Comparison of ENCODE assay signal across 17 cellular contexts in genomic region chr9:69432623-69433022, GRCh38.
DNase-seq lines count a peak whose midpoint lies in the region; FAIRE-seq and TF ChIP-seq lines count a peak whose summit lies in the region.
"Had no signal": no experiment of that assay in that cellular context is flagged by ENCODE, and none has a peak within 500 bp of the region (broad histone marks: within the 10 kb centered on the region; RNA-seq: fewer than 3 reads in every experiment).

No MANE protein-coding gene starts in this region.

- peaks cover 26% of the 10 kb centered on the region for H3K4me1 Mint-ChIP-seq in HFFc6 (ENCODE audit: low read depth)
- no peaks in the 10 kb centered on the region for H3K4me1 Mint-ChIP-seq in progenitor cell of endocrine pancreas (ENCODE audit: low read depth)
- H3K4me1 Mint-ChIP-seq: CD4-positive, alpha-beta memory T cell had no signal

- no peak for TF ChIP-seq EP300 in H1 (IDR thresholded peaks at IDR 0.05; ENCODE audit: borderline replicate concordance in 1 of 2, low read depth in 2 of 2, low read length in 2 of 2)

- no peak overlapping the region for H3K9ac ChIP-seq in H1 (replicated peaks in 1 of 4; ENCODE audit: extremely low read depth in 1 of 4, low read depth in 3 of 4, low read length in 3 of 4)

- H4K8ac ChIP-seq in H1 (ENCODE audit: extremely low read depth, insufficient read depth, low read length) = no peak overlapping the region; the same call in 1 of the 2 replicates

- no peak overlapping the region for H3K4me3 Mint-ChIP-seq in HFFc6
- H3K4me3 Mint-ChIP-seq in progenitor cell of endocrine pancreas (ENCODE audit: low read depth) = no peak overlapping the region
- H3K4me3 Mint-ChIP-seq: CD4-positive, alpha-beta memory T cell had no signal

- H3K18ac ChIP-seq in H1 (ENCODE audit: extremely low read depth, low read length) = no peak overlapping the region

- H3K36me3 ChIP-seq in H1 (ENCODE audit: control insufficient read depth in 2 of 4, insufficient read depth in 4 of 4, low read length in 3 of 4) = no peaks in the 10 kb centered on the region

- CTCF ChIA-PET in H1 (lab: Charles Lee; ENCODE audit: partially characterized antibody) = interaction anchor here (0.8 to 2.7 kb wide), 4 partner anchors 10 to 141 kb away, joined by 3 to 26 read pairs (median 5); no protein-coding TSS in a partner anchor

- no peak overlapping the region for H3K56ac ChIP-seq in H1 (replicated peaks; ENCODE audit: insufficient read length, low read depth, low read length)

- TF ChIP-seq POLR2A in H1 (IDR thresholded peaks at IDR 0.05; ENCODE audit: control extremely low read depth in 1 of 2, low read depth in 2 of 2, low read length in 2 of 2) = no peak

- WGBS in H1 (ENCODE audit: extremely low coverage in 1 of 2, insufficient coverage in 1 of 2, insufficient read length in 1 of 2, insufficient replicate concordance in 2 of 2, low coverage in 1 of 2, low lambda C conversion rate in 2 of 2, missing lambda C conversion rate in 1 of 2), 2 experiments = 77% methylated on average over 11 of the region's 11 CpGs; no CpG with 5 or more reads in 1 of the 2 experiments

- H3K9me3 Mint-ChIP-seq in HFFc6 (no peaks in the 10 kb centered on the region), progenitor cell of endocrine pancreas (ENCODE audit: low read depth) (peaks cover 3% of the 10 kb centered on the region)

- no peaks in the 10 kb centered on the region for H3K23me2 ChIP-seq in H1 (ENCODE audit: low read depth, low read length)

- no peaks in the 10 kb centered on the region for H3K79me1 ChIP-seq in H1 (ENCODE audit: low read depth, low read length)

- H2BK120ac ChIP-seq in H1 (replicated peaks; ENCODE audit: low read depth, low read length) = no peak overlapping the region

- no peaks in the 10 kb centered on the region for H3K9me3 ChIP-seq in H1 (ENCODE audit: insufficient read depth in 2 of 2, low read depth in 1 of 2, low read length in 1 of 2)

- H3K4me2 ChIP-seq in H1 (ENCODE audit: insufficient read depth in 1 of 2, low read depth in 2 of 2, low read length in 2 of 2) = no peak overlapping the region

- no peaks in the 10 kb centered on the region for H3K27me3 ChIP-seq in H1 (replicated peaks in 1 of 4; ENCODE audit: control insufficient read depth in 3 of 4, extremely low read depth in 1 of 4, insufficient read depth in 3 of 4, low read length in 3 of 4)

- H3K14ac ChIP-seq in H1 (ENCODE audit: insufficient read length) = no peak overlapping the region

- H3K27me3 Mint-ChIP-seq in HFFc6 (ENCODE audit: insufficient read depth) (no peaks in the 10 kb centered on the region; the same call in 1 of the 2 replicates), progenitor cell of endocrine pancreas (peaks cover 4% of the 10 kb centered on the region)
- H3K27me3 Mint-ChIP-seq: CD4-positive, alpha-beta memory T cell had no signal

- POLR2A ChIA-PET in H1 (lab: Charles Lee; ENCODE audit: partially characterized antibody) = no interaction called here

- H4K5ac ChIP-seq in H1 (ENCODE audit: insufficient read length, low read depth, low read length) = no peak overlapping the region

- peaks cover 20% of the 10 kb centered on the region for H3K36me3 Mint-ChIP-seq in HFFc6 (ENCODE audit: low read depth)
- H3K36me3 Mint-ChIP-seq in progenitor cell of endocrine pancreas (ENCODE audit: insufficient read depth) = peaks cover 1% of the 10 kb centered on the region
- H3K36me3 Mint-ChIP-seq: CD4-positive, alpha-beta memory T cell had no signal

- H2BK15ac ChIP-seq in H1 (ENCODE audit: low read length) = no peak overlapping the region

- no peak overlapping the region for H3K27ac ChIP-seq in H1 (ENCODE audit: low read depth, low read length)

- no peak overlapping the region for H3K4ac ChIP-seq in H1 (replicated peaks; ENCODE audit: insufficient read length, low read depth, low read length)

- H2BK12ac ChIP-seq in H1 (ENCODE audit: low read depth, low read length) = no peak overlapping the region

- TF ChIP-seq RAD21 in H1 (IDR thresholded peaks at IDR 0.05 in 1 of 2, conservative IDR thresholded peaks at IDR 0.05 in 1 of 2; ENCODE audit: low read depth in 2 of 2, low read length in 2 of 2) = no peak

- H3K27ac Mint-ChIP-seq in HFFc6 = peak overlapping the region; percentile 43; the same call in 1 of the 2 replicates
- peak overlapping the region; percentile 34 for H3K27ac Mint-ChIP-seq in progenitor cell of endocrine pancreas
- H3K27ac Mint-ChIP-seq: CD4-positive, alpha-beta memory T cell had no signal

- no peak overlapping the region for H3K4me3 ChIP-seq in H1 (ENCODE audit: extremely low read depth in 1 of 4, insufficient read depth in 2 of 4, low read depth in 3 of 4, low read length in 4 of 4)

- no peak overlapping the region for H2BK5ac ChIP-seq in H1 (ENCODE audit: low read depth, low read length)

- FAIRE-seq in H1 (lab: Jason Lieb, UNC) = no peak
- FAIRE-seq: GM12891, GM19239 had no signal

- TF ChIP-seq CTCF in HFFc6 (IDR thresholded peaks at IDR 0.05) = no peak
- no peak for TF ChIP-seq CTCF in H1 (IDR thresholded peaks at IDR 0.05; ENCODE audit: control extremely low read depth in 1 of 3, insufficient read depth in 1 of 3, low read depth in 1 of 3, low read length in 3 of 3)
- TF ChIP-seq CTCF in progenitor cell of endocrine pancreas (IDR thresholded peaks at IDR 0.05; ENCODE audit: unreplicated experiment) = no peak

- DNase-seq in HFFc6 (no peak), H1 (ENCODE audit: low read depth in 1 of 2, low spot score in 2 of 2) (no peak), progenitor cell of endocrine pancreas (ENCODE audit: low spot score, unreplicated experiment) (no peak), GF-D8 (lab: John Stamatoyannopoulos, UW) (no peak)
- DNase-seq in stimulated activated CD4-positive, alpha-beta T cell treated with anti-CD3 and anti-CD28 coated beads, Interleukin-2, amount 100 ng/mL, for 24 hours = no peak
- no peak for DNase-seq in activated CD4-positive, alpha-beta T cell treated with anti-CD3 and anti-CD28 coated beads, Interleukin-2, amount 50 U/mL, for 1 hour
- DNase-seq: C1 segment of cervical spinal cord; CD4-positive, alpha-beta memory T cell; COR-L47; DMS153; DND-41; GDM1; GOT3; H7; HCEC 1CT had no signal

- no peak overlapping the region for H2AK5ac ChIP-seq in H1 (ENCODE audit: low read depth, low read length)

- H2AFZ ChIP-seq in H1 (ENCODE audit: low read length) = 0 out of 2 replicates have a peak overlapping the region, but pooled peaks have one; percentile 10

- H3K4me1 ChIP-seq in H1 (replicated peaks in 1 of 4; ENCODE audit: control insufficient read depth in 3 of 4, insufficient read depth in 4 of 4, low read length in 3 of 4) = no peaks in the 10 kb centered on the region

- H4K91ac ChIP-seq in H1 (replicated peaks; ENCODE audit: insufficient read length, low read length) = no peak overlapping the region

- H3K79me2 ChIP-seq in H1 (ENCODE audit: control insufficient read depth in 1 of 2, insufficient read depth in 2 of 2, low read length in 2 of 2) = no peaks in the 10 kb centered on the region

- no peak overlapping the region for H2BK20ac ChIP-seq in H1 (ENCODE audit: low read length)

- no peak overlapping the region for H3K23ac ChIP-seq in H1 (ENCODE audit: insufficient read length)

- H4K20me1 ChIP-seq in H1 (replicated peaks in 1 of 2; ENCODE audit: control insufficient read depth in 1 of 2, insufficient read depth in 2 of 2, low read length in 2 of 2) = no peaks in the 10 kb centered on the region

TF ChIP-seq in H1, 55 proteins besides CTCF, POLR2A, EP300 and RAD21:
- TF ChIP-seq RFX5 (IDR thresholded peaks at IDR 0.05; ENCODE audit: borderline replicate concordance, low read depth, low read length) (no peak), SRF (IDR thresholded peaks at IDR 0.05; ENCODE audit: low read depth, low read length) (no peak), SAP30 (IDR thresholded peaks at IDR 0.05; ENCODE audit: insufficient read depth, insufficient replicate concordance, low read length) (no peak), CHD2 (IDR thresholded peaks at IDR 0.05; ENCODE audit: low read length) (no peak), CREB1 (IDR thresholded peaks at IDR 0.05) (no peak), JUN (IDR thresholded peaks at IDR 0.05; ENCODE audit: low read depth, low read length) (no peak), BCL11A (IDR thresholded peaks at IDR 0.05; ENCODE audit: low read depth in 2 of 2, low read length in 2 of 2) (no peak), HDAC2 (IDR thresholded peaks at IDR 0.05; ENCODE audit: borderline replicate concordance in 1 of 2, low read depth in 2 of 2, low read length in 2 of 2) (no peak), TCF12 (IDR thresholded peaks at IDR 0.05; ENCODE audit: low read depth, low read length) (no peak), EZH2 (IDR thresholded peaks at IDR 0.05; ENCODE audit: low read depth, low read length, severe bottlenecking) (no peak), KDM1A (IDR thresholded peaks at IDR 0.05; ENCODE audit: borderline replicate concordance, low read length) (no peak), USF2 (IDR thresholded peaks at IDR 0.05; ENCODE audit: low read length) (no peak), FOSL1 (IDR thresholded peaks at IDR 0.05; ENCODE audit: insufficient read depth, low read depth, low read length) (no peak), POLR2AphosphoS5 (IDR thresholded peaks at IDR 0.05; ENCODE audit: low read depth, low read length) (no peak)
- TF ChIP-seq, protein P1, sequence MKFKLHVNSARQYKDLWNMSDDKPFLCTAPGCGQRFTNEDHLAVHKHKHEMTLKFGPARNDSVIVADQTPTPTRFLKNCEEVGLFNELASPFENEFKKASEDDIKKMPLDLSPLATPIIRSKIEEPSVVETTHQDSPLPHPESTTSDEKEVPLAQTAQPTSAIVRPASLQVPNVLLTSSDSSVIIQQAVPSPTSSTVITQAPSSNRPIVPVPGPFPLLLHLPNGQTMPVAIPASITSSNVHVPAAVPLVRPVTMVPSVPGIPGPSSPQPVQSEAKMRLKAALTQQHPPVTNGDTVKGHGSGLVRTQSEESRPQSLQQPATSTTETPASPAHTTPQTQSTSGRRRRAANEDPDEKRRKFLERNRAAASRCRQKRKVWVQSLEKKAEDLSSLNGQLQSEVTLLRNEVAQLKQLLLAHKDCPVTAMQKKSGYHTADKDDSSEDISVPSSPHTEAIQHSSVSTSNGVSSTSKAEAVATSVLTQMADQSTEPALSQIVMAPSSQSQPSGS (IDR thresholded peaks at IDR 0.05; ENCODE audit: low read length) = no peak
